Comparison of ENCODE assay signal across 12 cellular contexts in the genomic region with DNA sequence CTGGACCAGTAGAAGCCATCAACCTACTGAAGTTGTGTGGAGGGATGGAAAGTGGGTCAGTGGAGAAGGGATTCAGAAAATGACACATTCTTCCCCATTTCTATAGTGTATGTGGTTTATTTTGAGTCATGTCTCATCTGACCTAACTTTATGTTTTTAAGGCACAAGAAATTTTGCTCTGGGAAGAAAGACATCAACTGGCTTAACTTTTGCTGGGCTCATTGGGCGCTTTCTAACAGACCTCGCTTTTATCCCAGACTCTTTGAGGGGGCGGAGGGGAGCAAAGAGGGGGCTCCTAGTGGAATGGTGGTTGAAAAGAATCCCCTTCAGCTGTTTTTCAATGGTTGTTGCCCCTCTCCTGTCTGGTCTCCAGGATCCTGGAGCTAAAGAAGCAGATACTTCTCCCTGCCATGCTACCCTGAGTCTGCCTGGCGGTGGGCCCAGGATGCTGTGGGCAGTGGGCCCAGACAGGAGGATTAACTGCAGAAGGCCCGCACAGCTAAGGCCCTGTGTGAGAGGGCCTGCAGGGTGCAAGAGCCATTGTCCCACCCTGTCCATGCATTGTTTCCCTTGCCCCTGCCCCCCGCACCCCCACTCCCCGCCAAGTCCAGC. TPM values are rescaled to one million over a fixed set of nuclear protein-coding genes. Genes with fewer than 3 reads are reported as not detected.
DNase-seq lines count a peak whose midpoint lies in the region; ATAC-seq, FAIRE-seq and TF ChIP-seq lines count a peak whose summit lies in the region.
"Had no signal": no experiment of that assay in that cellular context is flagged by ENCODE, and none has a peak within 500 bp of the region (broad histone marks: within the 10 kb centered on the region; RNA-seq: fewer than 3 reads in every experiment).

No MANE protein-coding gene starts in this region.

- TF ChIP-seq POLR2A in endothelial cell of umbilical vein (IDR thresholded peaks at IDR 0.05; ENCODE audit: low read depth, low read length) (no peak), ovary (IDR thresholded peaks at IDR 0.05) (no peak)

- CTCF ChIA-PET in endothelial cell of umbilical vein (lab: Charles Lee), result interaction anchor here (0.9 to 1.0 kb wide), 2 partner anchors 12 to 14 kb away, joined by 3 to 4 read pairs; no protein-coding TSS in a partner anchor

- no peak overlapping the region for H3K9ac ChIP-seq in endothelial cell of umbilical vein (replicated peaks; ENCODE audit: extremely low read depth, insufficient read depth, low read length)

- DNase-seq in GM13976 (ENCODE audit: low spot score) (peak; percentile 39), RWPE2 (ENCODE audit: low spot score) (no peak), endothelial cell of umbilical vein (ENCODE audit: low read depth, low spot score) (no peak), ovary (peak in 4 of 5 donors; percentile 54 to 74 (median 62)), NCI-H524 (lab: John Stamatoyannopoulos, UW) (no peak), NAMALWA (ENCODE audit: low spot score) (no peak)
- DNase-seq: activated CD4-positive, alpha-beta T cell treated with anti-CD3 and anti-CD28 coated beads for 1 hour; MM.1S had no signal

- H3K27ac ChIP-seq in RWPE2 (ENCODE audit: poor library complexity, severe bottlenecking), result peak overlapping the region; percentile 93
- no peak overlapping the region for H3K27ac ChIP-seq in endothelial cell of umbilical vein (ENCODE audit: insufficient read depth, low read depth, low read length)
- H3K27ac ChIP-seq in ovary, result no peak overlapping the region

- peaks cover 22% of the 10 kb centered on the region for H3K36me3 ChIP-seq in RWPE2 (ENCODE audit: low read depth)
- H3K36me3 ChIP-seq in endothelial cell of umbilical vein (ENCODE audit: control insufficient read depth in 2 of 2, extremely low read depth in 1 of 2, insufficient read depth in 2 of 2, low read length in 2 of 2), result peaks cover 0 to 17% of the 10 kb centered on the region in 2 experiments
- no peaks in the 10 kb centered on the region for H3K36me3 ChIP-seq in ovary

- BruUV-seq in endothelial cell of umbilical vein (replicated peaks; lab: Mats Ljungman, UMichigan), result no TSS peak

- no peaks in the 10 kb centered on the region for H4K20me1 ChIP-seq in endothelial cell of umbilical vein (replicated peaks; ENCODE audit: control insufficient read depth, extremely low read depth, insufficient read depth, low read length)

- H2AFZ ChIP-seq in endothelial cell of umbilical vein (ENCODE audit: low read depth, low read length), result no peak overlapping the region

- H3K4me1 ChIP-seq in RWPE2 (ENCODE audit: insufficient read depth, poor library complexity, severe bottlenecking), result peaks cover 28% of the 10 kb centered on the region
- peaks cover 19% of the 10 kb centered on the region for H3K4me1 ChIP-seq in endothelial cell of umbilical vein (ENCODE audit: control insufficient read depth, extremely low read depth, insufficient read depth, low read length)
- peaks cover 12% of the 10 kb centered on the region for H3K4me1 ChIP-seq in ovary (ENCODE audit: insufficient read depth)

- dilution Hi-C loops in endothelial cell of umbilical vein (cut with MboI; ENCODE audit: extremely low pct_ligation_motif_present, low sequenced_read_pairs), result no loop called here

- H3K27me3 ChIP-seq in RWPE2 (ENCODE audit: insufficient read depth, poor library complexity, severe bottlenecking), result no peaks in the 10 kb centered on the region
- H3K27me3 ChIP-seq in endothelial cell of umbilical vein (ENCODE audit: control insufficient read depth in 2 of 2, insufficient read depth in 2 of 2, low read length in 2 of 2), result no peaks in the 10 kb centered on the region
- no peaks in the 10 kb centered on the region for H3K27me3 ChIP-seq in ovary

- H3K79me2 ChIP-seq in endothelial cell of umbilical vein (ENCODE audit: control insufficient read depth, insufficient read depth, low read length), result peaks cover 25% of the 10 kb centered on the region

- in situ Hi-C loops in GM13976 (cut with MboI; ENCODE audit: low sequenced_read_pairs, unreplicated experiment), result no loop called here

- 61 to 68% (median 65%) methylated on average over 7 of the region's 7 CpGs for WGBS in ovary, 3 donors

- intact Hi-C loops in endothelial cell of umbilical vein (cut with micrococcal nuclease), result no loop called here
- intact Hi-C loops in ovary (cut with DNase I), result no loop called here

- FAIRE-seq in endothelial cell of umbilical vein (lab: Jason Lieb, UNC), result peak; percentile 55
- FAIRE-seq: colon, G401.6 had no signal

- no peak for TF ChIP-seq EP300 in ovary (IDR thresholded peaks at IDR 0.05)

- POLR2A ChIA-PET in endothelial cell of umbilical vein (lab: Charles Lee), result interaction anchor here (0.8 to 1.3 kb wide), 2 partner anchors 39 to 149 kb away, joined by 3 read pairs; no protein-coding TSS in a partner anchor

- H3K4me2 ChIP-seq in endothelial cell of umbilical vein (ENCODE audit: insufficient read depth, low read length), result no peak overlapping the region

- H3K9me1 ChIP-seq in endothelial cell of umbilical vein (replicated peaks; ENCODE audit: control insufficient read depth, extremely low read depth, insufficient read depth, low read length), result no peaks in the 10 kb centered on the region

- no peak overlapping the region for H3K4me3 ChIP-seq in RWPE2 (ENCODE audit: severe bottlenecking)
- no peak overlapping the region for H3K4me3 ChIP-seq in endothelial cell of umbilical vein (replicated peaks in 1 of 3; ENCODE audit: insufficient read depth in 1 of 3, low read depth in 1 of 3, low read length in 3 of 3)
- H3K4me3 ChIP-seq in ovary, result no peak overlapping the region

- H3K9me3 ChIP-seq in RWPE2 (ENCODE audit: severe bottlenecking) (no peaks in the 10 kb centered on the region), endothelial cell of umbilical vein (replicated peaks; ENCODE audit: control insufficient read depth, insufficient read depth, low read length) (no peaks in the 10 kb centered on the region), ovary (no peaks in the 10 kb centered on the region)

- no peak for TF ChIP-seq CTCF in GM13976 (IDR thresholded peaks at IDR 0.05; ENCODE audit: borderline replicate concordance, control extremely low read depth, extremely low read depth, insufficient read depth, missing control alignments)
- TF ChIP-seq CTCF in RWPE2 (IDR thresholded peaks at IDR 0.05; ENCODE audit: poor library complexity, severe bottlenecking), result no peak
- no peak for TF ChIP-seq CTCF in endothelial cell of umbilical vein (IDR thresholded peaks at IDR 0.05; ENCODE audit: extremely low read depth in 1 of 2, insufficient read depth in 1 of 2, low read depth in 1 of 2, low read length in 2 of 2)
- TF ChIP-seq CTCF in ovary (IDR thresholded peaks at IDR 0.05), result no peak

- no peak for ATAC-seq in RWPE2 (ENCODE audit: low read depth)
- no peak for ATAC-seq in GM21723 (IDR thresholded peaks at IDR 0.05; ENCODE audit: unreplicated experiment)
- ATAC-seq: Panc1 had no signal

RNA-seq across cellular contexts. Expression of gene CSRNP1, which starts 14.5 kb away (rescaled TPM):
- total RNA-seq in endothelial cell of umbilical vein (13.2 and 14.9 TPM in 2 replicates), ovary (100 to 1,000 TPM in 2 of 7 donors, 10 to 100 TPM in 5; 22.4 to 118 (median 54.9) TPM)
- polyA plus RNA-seq in endothelial cell of umbilical vein (26.5 and 33.7 TPM in 2 replicates), ovary (10 to 100 TPM in 1 of 2 donors, 1 to 10 TPM in 1; 6.5 to 24.7 TPM)
- polyA plus RNA-seq in endothelial cell of umbilical vein (2011; cell fraction: cytosol; rRNA removed), result 27.3 and 34.2 TPM in 2 replicates
- 74.3 and 77.1 TPM in 2 replicates for polyA plus RNA-seq in endothelial cell of umbilical vein (2011; cell fraction: nucleus; rRNA removed)
- 18.2 and 22.1 TPM in 2 replicates for polyA plus RNA-seq in endothelial cell of umbilical vein (2012)
- 30.1 and 41.8 TPM in 2 replicates for polyA minus RNA-seq in endothelial cell of umbilical vein
- 11.6 TPM for polyA minus RNA-seq in endothelial cell of umbilical vein (2011; cell fraction: cytosol; rRNA and poly(A)+ RNA removed)
- 46.5 and 58.1 TPM in 2 replicates for polyA minus RNA-seq in endothelial cell of umbilical vein (2011; cell fraction: nucleus; rRNA and poly(A)+ RNA removed)

RNA-seq across cellular contexts. Expression of gene TTC21A, which starts 31.4 kb away (rescaled TPM):
- 6.3 and 7.8 TPM in 2 replicates for total RNA-seq in endothelial cell of umbilical vein
- polyA plus RNA-seq in endothelial cell of umbilical vein, result 4.7 and 4.8 TPM in 2 replicates
- 1.8 and 2.6 TPM in 2 replicates for polyA plus RNA-seq in endothelial cell of umbilical vein (2011; cell fraction: cytosol; rRNA removed)
- 37.7 and 45.2 TPM in 2 replicates for polyA plus RNA-seq in endothelial cell of umbilical vein (2011; cell fraction: nucleus; rRNA removed)
- polyA plus RNA-seq in endothelial cell of umbilical vein (2012), result 2.9 and 3.0 TPM in 2 replicates
- 7.2 and 21.0 TPM in 2 replicates for polyA minus RNA-seq in endothelial cell of umbilical vein
- 1.0 TPM for polyA minus RNA-seq in endothelial cell of umbilical vein (2011; cell fraction: cytosol; rRNA and poly(A)+ RNA removed)
- 18.8 and 22.5 TPM in 2 replicates for polyA minus RNA-seq in endothelial cell of umbilical vein (2011; cell fraction: nucleus; rRNA and poly(A)+ RNA removed)
- total RNA-seq in ovary, result 10 to 100 TPM in 3 of 7 donors, 1 to 10 TPM in 4; 4.8 to 21.4 (median 9.1) TPM
- 1 to 10 TPM; 4.2 to 4.8 TPM for polyA plus RNA-seq in ovary

RNA-seq across cellular contexts. Expression of gene GORASP1, which starts 31.5 kb away (rescaled TPM):
- 68.0 and 74.7 TPM in 2 replicates for total RNA-seq in endothelial cell of umbilical vein
- 62.5 and 68.0 TPM in 2 replicates for polyA plus RNA-seq in endothelial cell of umbilical vein
- polyA plus RNA-seq in endothelial cell of umbilical vein (2011; cell fraction: cytosol; rRNA removed), result 44.1 and 52.8 TPM in 2 replicates
- 226 and 257 TPM in 2 replicates for polyA plus RNA-seq in endothelial cell of umbilical vein (2011; cell fraction: nucleus; rRNA removed)
- 45.8 and 53.6 TPM in 2 replicates for polyA plus RNA-seq in endothelial cell of umbilical vein (2012)
- 75.0 and 85.5 TPM in 2 replicates for polyA minus RNA-seq in endothelial cell of umbilical vein
- polyA minus RNA-seq in endothelial cell of umbilical vein (2011; cell fraction: cytosol; rRNA and poly(A)+ RNA removed), result 25.7 TPM
- 61.1 and 70.4 TPM in 2 replicates for polyA minus RNA-seq in endothelial cell of umbilical vein (2011; cell fraction: nucleus; rRNA and poly(A)+ RNA removed)
- total RNA-seq in ovary, result 10 to 100 TPM; 38.0 to 54.5 (median 47.8) TPM
- 10 to 100 TPM; 31.4 to 32.5 TPM for polyA plus RNA-seq in ovary

RNA-seq across cellular contexts. Expression of gene XIRP1, which starts 53.5 kb away (rescaled TPM):
- total RNA-seq in endothelial cell of umbilical vein (not detected in 2 replicates), ovary (under 1 TPM in 2 of 7 donors, not detected in 5; 0.10 to 0.11 TPM)
- polyA plus RNA-seq in endothelial cell of umbilical vein (not detected in 2 replicates), ovary (under 1 TPM; 0.04 to 0.13 TPM)
- not detected in 2 replicates for polyA plus RNA-seq in endothelial cell of umbilical vein (2011; cell fraction: cytosol; rRNA removed)
- not detected in 2 replicates for polyA plus RNA-seq in endothelial cell of umbilical vein (2011; cell fraction: nucleus; rRNA removed)
- polyA plus RNA-seq in endothelial cell of umbilical vein (2012), result not detected in 2 replicates
- polyA minus RNA-seq in endothelial cell of umbilical vein, result not detected in 2 replicates
- polyA minus RNA-seq in endothelial cell of umbilical vein (2011; cell fraction: cytosol; rRNA and poly(A)+ RNA removed), result not detected
- not detected in 2 replicates for polyA minus RNA-seq in endothelial cell of umbilical vein (2011; cell fraction: nucleus; rRNA and poly(A)+ RNA removed)

Comparison
In these comparisons a context has a peak if more than half of its experiments do, and no peak if none do; other contexts are left out.
1. DNase-seq: peak in GM13976 (single experiment) and ovary (4 of 5); none in RWPE2 (single experiment), endothelial cell of umbilical vein (single experiment), NCI-H524 (0 of 2) and NAMALWA (single experiment).